Comparison of ENCODE assay signal across 19 cellular contexts in the genomic region with DNA sequence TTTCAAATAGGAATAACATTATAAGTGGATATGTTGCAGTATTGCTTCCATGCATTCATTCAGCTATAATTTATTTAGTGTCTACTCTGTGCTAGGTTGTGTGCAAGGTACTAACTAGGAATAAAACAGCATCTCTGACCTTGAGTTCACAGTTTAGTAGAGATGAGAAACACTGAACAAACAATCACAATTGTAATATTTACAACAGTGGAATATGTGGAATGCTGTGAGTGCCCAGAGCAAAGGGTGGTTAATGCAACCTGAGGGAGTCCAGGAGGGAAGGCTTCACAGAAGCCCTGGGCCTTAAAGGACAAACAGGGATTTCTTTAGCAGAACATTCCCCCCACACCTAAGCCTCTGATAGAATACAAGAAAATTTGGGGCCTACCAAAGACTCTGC. TPM values are rescaled to one million over a fixed set of nuclear protein-coding genes. Genes with fewer than 3 reads are reported as not detected.
DNase-seq lines count a peak whose midpoint lies in the region; ATAC-seq, FAIRE-seq and TF ChIP-seq lines count a peak whose summit lies in the region.
"Had no signal": no experiment of that assay in that cellular context is flagged by ENCODE, and none has a peak within 500 bp of the region (broad histone marks: within the 10 kb centered on the region; RNA-seq: fewer than 3 reads in every experiment).

No MANE protein-coding gene starts in this region.

- ATAC-seq in T-cell (replicated peaks in 1 of 4) (no peak), HepG2 (peak; percentile 46)
- ATAC-seq in naive thymus-derived CD8-positive, alpha-beta T cell: no peak
- ATAC-seq: CD8-positive, alpha-beta T cell; HCT116 had no signal

- no peak overlapping the region for H3K4me3 ChIP-seq in CD4-positive, alpha-beta memory T cell (ENCODE audit: low read length in 2 of 2)
- no peak overlapping the region for H3K4me3 ChIP-seq in HepG2 (replicated peaks in 1 of 3; ENCODE audit: insufficient read depth in 1 of 3, low read depth in 2 of 3, low read length in 3 of 3)

- H3K27me3 Mint-ChIP-seq in CD4-positive, alpha-beta memory T cell: no peaks in the 10 kb centered on the region
- H3K27me3 Mint-ChIP-seq in T-cell: no peaks in the 10 kb centered on the region
- no peaks in the 10 kb centered on the region for H3K27me3 Mint-ChIP-seq in naive thymus-derived CD8-positive, alpha-beta T cell

- H4K20me1 ChIP-seq in HepG2 (ENCODE audit: insufficient read depth, low read length): peaks cover 4% of the 10 kb centered on the region; the same call in 1 of the 2 replicates

- POLR2A ChIA-PET in CD4-positive, alpha-beta memory T cell (lab: Charles Lee; ENCODE audit: partially characterized antibody): interaction anchor here (7.4 kb wide), 1 partner anchor 12 kb away, joined by 143 read pairs; a partner anchor contains a TSS
- POLR2A ChIA-PET in T-cell (lab: Charles Lee) (interaction anchor here in 1 of 2 donors (0.6 kb wide), 1 partner anchor 195 kb away, joined by 13 read pairs; no protein-coding TSS in a partner anchor), HepG2 (lab: Yijun Ruan, JAX) (no interaction called here)
- POLR2A ChIA-PET in naive thymus-derived CD8-positive, alpha-beta T cell (lab: Charles Lee): interaction anchor here (0.6 to 7.4 kb wide), 2 partner anchors 11 to 42 kb away, joined by 5 to 73 read pairs; a partner anchor contains a TSS

- H3K9me3 ChIP-seq in CD4-positive, alpha-beta memory T cell (ENCODE audit: control insufficient read depth in 1 of 2, low read length in 2 of 2): no peaks in the 10 kb centered on the region
- no peaks in the 10 kb centered on the region for H3K9me3 ChIP-seq in HepG2 (ENCODE audit: low read length)

- no peak for TF ChIP-seq RAD21 in HepG2 (CRISPR knock-in tag; IDR thresholded peaks at IDR 0.05)

- H3K4me1 Mint-ChIP-seq in CD4-positive, alpha-beta memory T cell: peaks cover 43 to 81% (median 62%) of the 10 kb centered on the region in 4 donors
- peaks cover 46 to 78% (median 64%) of the 10 kb centered on the region in 3 donors for H3K4me1 Mint-ChIP-seq in T-cell
- H3K4me1 Mint-ChIP-seq in naive thymus-derived CD8-positive, alpha-beta T cell: peaks cover 24 to 65% (median 52%) of the 10 kb centered on the region in 4 donors

- peaks cover 66% of the 10 kb centered on the region for H3K4me1 ChIP-seq in CD4-positive, alpha-beta memory T cell (ENCODE audit: insufficient read depth, low read length)
- H3K4me1 ChIP-seq in HepG2 (ENCODE audit: insufficient read depth, low read length): peaks cover 63% of the 10 kb centered on the region

- peak; percentile 4 for FAIRE-seq in HepG2 (lab: Jason Lieb, UNC)
- FAIRE-seq in GM12892 (lab: Jason Lieb, UNC): no peak
- FAIRE-seq: A204.1 had no signal

- no peak overlapping the region for H3K27ac ChIP-seq in CD4-positive, alpha-beta memory T cell (ENCODE audit: low read depth, low read length)
- H3K27ac ChIP-seq in HepG2 (ENCODE audit: extremely low read length, insufficient read depth, low read length): no peak overlapping the region
- H3K27ac ChIP-seq: C4-2B had no signal

- no peaks in the 10 kb centered on the region for H3K27me3 ChIP-seq in CD4-positive, alpha-beta memory T cell (ENCODE audit: insufficient read depth, low read length)
- H3K27me3 ChIP-seq in HepG2 (ENCODE audit: control insufficient read depth in 1 of 2, insufficient read depth in 2 of 2, low read length in 2 of 2): no peaks in the 10 kb centered on the region

- TF ChIP-seq EP300 in HepG2 (IDR thresholded peaks at IDR 0.05; ENCODE audit: low read depth in 2 of 2, low read length in 2 of 2) (no peak), HepG2 (CRISPR knock-in tag; IDR thresholded peaks at IDR 0.05; ENCODE audit: borderline replicate concordance) (no peak)

- peak overlapping the region in 6 of 7 donors; percentile 16 to 66 (median 47) for H3K27ac Mint-ChIP-seq in CD4-positive, alpha-beta memory T cell
- peak overlapping the region; percentile 27 to 69 for H3K27ac Mint-ChIP-seq in T-cell
- H3K27ac Mint-ChIP-seq in naive thymus-derived CD8-positive, alpha-beta T cell: peak overlapping the region in 8 of 10 donors; percentile 15 to 65 (median 34)
- H3K27ac Mint-ChIP-seq: CD8-positive, alpha-beta T cell; HFFc6 had no signal

- in situ Hi-C loops in HepG2 (cut with HindIII; ENCODE audit: extremely low pct_ligation_motif_present, low pct_unique_long_range_greater_than_20kb): no loop called here

- H3K4me2 ChIP-seq in HepG2 (ENCODE audit: low read depth, low read length): no peak overlapping the region

- TF ChIP-seq POLR2A in HepG2 (IDR thresholded peaks at IDR 0.05; ENCODE audit: insufficient read depth in 1 of 2, low read depth in 2 of 2, low read length in 2 of 2) (no peak), GM12892 (IDR thresholded peaks at IDR 0.05; ENCODE audit: low read depth, low read length) (no peak)

- no peak for TF ChIP-seq CTCF in HepG2 (CRISPR knock-in tag; IDR thresholded peaks at IDR 0.05)

- DNase-seq in CD4-positive, alpha-beta memory T cell: no peak
- no peak for DNase-seq in T-cell
- DNase-seq in HepG2 (ENCODE audit: low spot score): no peak
- no peak for DNase-seq in naive thymus-derived CD8-positive, alpha-beta T cell
- DNase-seq in GM12892 (ENCODE audit: insufficient read length): no peak
- DNase-seq in NCI-H2171 (lab: John Stamatoyannopoulos, UW): no peak
- DNase-seq in DMS53 (lab: John Stamatoyannopoulos, UW): no peak
- DNase-seq: AML-193; Calu3; CD8-positive, alpha-beta T cell; DMS79; GDM1; GOT3; H7; HFFc6; KG1 had no signal

- H3K79me2 ChIP-seq in HepG2 (ENCODE audit: insufficient read depth, low read length): peaks cover 15% of the 10 kb centered on the region

- no TSS peak for BruUV-seq in HepG2 (replicated peaks; lab: Mats Ljungman, UMichigan)

- peaks cover 6 to 7% of the 10 kb centered on the region in 2 donors for H3K36me3 Mint-ChIP-seq in CD4-positive, alpha-beta memory T cell
- peaks cover 3% of the 10 kb centered on the region for H3K36me3 Mint-ChIP-seq in T-cell
- H3K36me3 Mint-ChIP-seq in naive thymus-derived CD8-positive, alpha-beta T cell: peaks cover 0 to 2% (median 0%) of the 10 kb centered on the region in 3 donors
- H3K36me3 Mint-ChIP-seq: CD8-positive, alpha-beta T cell had no signal

- H3K9ac ChIP-seq in HepG2 (ENCODE audit: insufficient read depth, low read depth, low read length): no peak overlapping the region

- H3K9me3 Mint-ChIP-seq in CD4-positive, alpha-beta memory T cell: no peaks in the 10 kb centered on the region
- no peaks in the 10 kb centered on the region for H3K9me3 Mint-ChIP-seq in T-cell
- H3K9me3 Mint-ChIP-seq in naive thymus-derived CD8-positive, alpha-beta T cell: no peaks in the 10 kb centered on the region
- H3K9me3 Mint-ChIP-seq: CD8-positive, alpha-beta T cell; HFFc6 had no signal

- no peak overlapping the region for H2AFZ ChIP-seq in HepG2 (ENCODE audit: low read length)

- CTCF ChIA-PET in CD4-positive, alpha-beta memory T cell (lab: Charles Lee; ENCODE audit: partially characterized antibody): interaction anchor here (1.1 to 2.1 kb wide), 4 partner anchors 11 to 96 kb away, joined by 4 to 12 read pairs (median 8); no protein-coding TSS in a partner anchor
- CTCF ChIA-PET in T-cell (lab: Charles Lee): interaction anchor here in 1 of 2 donors (0.6 to 1.0 kb wide), 2 partner anchors 43 to 99 kb away, joined by 3 read pairs; no protein-coding TSS in a partner anchor
- CTCF ChIA-PET in HepG2 (lab: Yijun Ruan, JAX; ENCODE audit: low intra/inter-chr PET ratio, low total read pairs): no interaction called here

- no peaks in the 10 kb centered on the region for H3K36me3 ChIP-seq in CD4-positive, alpha-beta memory T cell (ENCODE audit: insufficient read depth, low read length)
- no peaks in the 10 kb centered on the region for H3K36me3 ChIP-seq in HepG2 (replicated peaks in 1 of 2; ENCODE audit: control insufficient read depth in 1 of 2, insufficient read depth in 2 of 2, low read length in 2 of 2)

- intact Hi-C loops in CD4-positive, alpha-beta memory T cell (cut with micrococcal nuclease): no loop called here
- intact Hi-C loops in HepG2 (cut with micrococcal nuclease; ENCODE audit: unreplicated experiment): no loop called here

- peak overlapping the region in 3 of 8 donors; percentile 3 to 46 (median 43) for H3K4me3 Mint-ChIP-seq in CD4-positive, alpha-beta memory T cell
- no peak overlapping the region for H3K4me3 Mint-ChIP-seq in T-cell
- no peak overlapping the region for H3K4me3 Mint-ChIP-seq in naive thymus-derived CD8-positive, alpha-beta T cell
- H3K4me3 Mint-ChIP-seq: CD8-positive, alpha-beta T cell; HFFc6 had no signal

TF ChIP-seq in HepG2, 621 proteins besides CTCF, POLR2A, EP300 and RAD21 (continues in another document):
- TF ChIP-seq NFE2 (CRISPR knock-in tag; IDR thresholded peaks at IDR 0.05): no peak
- TF ChIP-seq HNF4A (CRISPR knock-in tag; IDR thresholded peaks at IDR 0.05): 0 out of 2 replicates have a peak, but pooled peaks have one; percentile 7

RNA-seq across cellular contexts. Expression of a gene that starts 13.3 kb away (rescaled TPM):
- 10 to 100 TPM; 49.3 to 50.8 TPM for total RNA-seq in CD4-positive, alpha-beta memory T cell
- 10 to 100 TPM; 19.8 to 27.8 TPM for polyA plus RNA-seq in CD4-positive, alpha-beta memory T cell
- total RNA-seq in T-cell (10 to 100 TPM; 30.3 to 42.7 (median 37.7) TPM), HepG2 (2016; rRNA removed; fragmentation: Illumina TruSeq; extraction: Trizol) (12.8 and 15.6 TPM in 2 replicates)
- 8.9 and 9.3 TPM in 2 replicates for total RNA-seq in HepG2 (2016; cell fraction: cytosol; rRNA removed; fragmentation: Illumina TruSeq; extraction: Trizol; ENCODE audit: low read depth)
- 14.5 and 15.1 TPM in 2 replicates for total RNA-seq in HepG2 (2016; cell fraction: insoluble cytoplasmic fraction; rRNA removed; fragmentation: Illumina TruSeq; extraction: Trizol)
- 10.0 and 10.3 TPM in 2 replicates for total RNA-seq in HepG2 (2016; cell fraction: membrane; rRNA removed; fragmentation: Illumina TruSeq; extraction: Trizol)
- 9.9 and 12.6 TPM in 2 replicates for total RNA-seq in HepG2 (2016; cell fraction: nucleus; rRNA removed; fragmentation: Illumina TruSeq; extraction: Trizol)
- 3.8 and 4.0 TPM in 2 replicates for polyA plus RNA-seq in HepG2 (2011; rRNA removed)
- polyA plus RNA-seq in HepG2 (2011; cell fraction: cytosol; rRNA removed): 2.9 and 3.8 TPM in 2 replicates
- 3.1 and 5.0 TPM in 2 replicates for polyA plus RNA-seq in HepG2 (2011; cell fraction: nucleus; rRNA removed)
- 3.3 TPM in 2 replicates for polyA plus RNA-seq in HepG2 (2012)
- polyA plus RNA-seq in HepG2 (2016; cell fraction: cytosol; fragmentation: Illumina TruSeq; extraction: Trizol; ENCODE audit: low read depth): 1.5 TPM in 2 replicates
- polyA plus RNA-seq in HepG2 (2016; cell fraction: insoluble cytoplasmic fraction; fragmentation: Illumina TruSeq; extraction: Trizol; ENCODE audit: low read depth): 9.8 and 11.0 TPM in 2 replicates
- polyA plus RNA-seq in HepG2 (2016; cell fraction: membrane; fragmentation: Illumina TruSeq; extraction: Trizol; ENCODE audit: low read depth): 4.1 and 4.6 TPM in 2 replicates
- 9.0 and 10.5 TPM in 2 replicates for polyA plus RNA-seq in HepG2 (2016; cell fraction: nucleus; fragmentation: Illumina TruSeq; extraction: Trizol; ENCODE audit: insufficient read depth, low read depth)
- 13.9 and 50.6 TPM in 2 replicates for polyA minus RNA-seq in HepG2 (2011; rRNA and poly(A)+ RNA removed; ENCODE audit: low replicate concordance)
- 5.8 and 10.0 TPM in 2 replicates for polyA minus RNA-seq in HepG2 (2011; cell fraction: cytosol; rRNA and poly(A)+ RNA removed)
- 13.1 and 13.9 TPM in 2 replicates for polyA minus RNA-seq in HepG2 (2011; cell fraction: nucleus; rRNA and poly(A)+ RNA removed)
- total RNA-seq in naive thymus-derived CD8-positive, alpha-beta T cell: 10 to 100 TPM; 35.2 to 35.5 TPM
- 10 to 100 TPM; 13.4 to 29.7 (median 18.1) TPM for polyA plus RNA-seq in naive thymus-derived CD8-positive, alpha-beta T cell
- polyA plus RNA-seq in GM12892 (2012; ENCODE audit: missing spikeins): 6.4 TPM
